ENCODE assay signal across 23 cellular contexts in the genomic region with DNA sequence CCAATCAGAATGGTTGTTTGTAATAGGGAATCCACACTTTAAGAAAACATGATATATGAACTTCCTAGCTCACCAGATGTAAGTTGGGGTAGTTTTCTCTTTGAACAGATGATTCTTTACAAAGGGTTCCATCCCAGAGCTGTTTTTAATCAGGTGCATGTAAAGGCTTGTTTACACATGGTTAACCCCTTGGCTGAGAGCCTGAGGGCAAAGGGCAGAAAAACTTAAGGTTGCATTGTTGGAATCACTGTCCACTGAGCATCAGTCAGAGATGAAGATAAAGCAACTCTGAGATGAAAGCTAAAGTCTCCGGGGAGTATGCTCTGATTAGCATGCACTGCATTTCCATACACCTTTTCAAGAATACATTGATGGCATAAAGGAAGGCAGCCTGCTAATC.
"Had no signal": no experiment of that assay in that cellular context is flagged by ENCODE, and none has a peak within 500 bp of the region (broad histone marks: within the 10 kb centered on the region; RNA-seq: fewer than 3 reads in every experiment).

No MANE protein-coding gene starts in this region.

- H3K4me1 ChIP-seq: lower lobe of right lung, right atrium auricular region, right lobe of liver, stomach, testis, thyroid gland, transverse colon, upper lobe of left lung, vagina had no signal

- H3K27me3 ChIP-seq: ovary, right atrium auricular region, right lobe of liver, stomach, testis, thyroid gland, transverse colon, upper lobe of left lung, vagina had no signal

- H3K4me3 ChIP-seq: lower lobe of right lung, ovary, right atrium auricular region, right lobe of liver, smooth muscle cell, stomach, testis, thyroid gland, transverse colon, upper lobe of left lung, vagina had no signal

- H3K27ac ChIP-seq: lower lobe of right lung, ovary, right atrium auricular region, right lobe of liver, stomach, testis, thyroid gland, transverse colon, upper lobe of left lung, vagina had no signal

- H3K9me3 ChIP-seq: lower lobe of right lung, ovary, right atrium auricular region, right lobe of liver, stomach, testis, thyroid gland, transverse colon, upper lobe of left lung, vagina had no signal

- H3K36me3 ChIP-seq: lower lobe of right lung, ovary, right atrium auricular region, right lobe of liver, stomach, thyroid gland, transverse colon, upper lobe of left lung, vagina had no signal

- DNase-seq: hippocampal formation; kidney glomerular epithelial cell; left ventricle myocardium superior; lower lobe of right lung; mesendoderm; naive B cell; natural killer cell; nephron progenitor cell; ovary; right lobe of liver; stimulated activated CD4-positive, alpha-beta T cell treated with anti-CD3 and anti-CD28 coated beads, Interleukin-1b, Interleukin-23, amount 100 ng/mL, for 48 hours; stimulated activated CD4-positive, alpha-beta T cell treated with anti-CD3 and anti-CD28 coated beads, Interleukin-2, amount 100 ng/mL, for 48 hours; stimulated activated CD4-positive, alpha-beta T cell treated with anti-CD3 and anti-CD28 coated beads, Interleukin-4, amount 100 ng/mL, for 4 hours; stimulated activated CD8-positive, alpha-beta memory T cell treated with anti-CD3 and anti-CD28 coated beads, Interleukin-4, amount 100 ng/mL, for 48 hours; stimulated activated naive CD8-positive, alpha-beta T cell treated with anti-CD3 and anti-CD28 coated beads, Interleukin-15, Interleukin-2, amounts not matched to agents 100 U/mL and 50 U/mL, for 24 hours; stomach; testis; thyroid gland; transverse colon; upper lobe of left lung had no signal
